ENCODE assay signal across 8 cellular contexts in the genomic region with DNA sequence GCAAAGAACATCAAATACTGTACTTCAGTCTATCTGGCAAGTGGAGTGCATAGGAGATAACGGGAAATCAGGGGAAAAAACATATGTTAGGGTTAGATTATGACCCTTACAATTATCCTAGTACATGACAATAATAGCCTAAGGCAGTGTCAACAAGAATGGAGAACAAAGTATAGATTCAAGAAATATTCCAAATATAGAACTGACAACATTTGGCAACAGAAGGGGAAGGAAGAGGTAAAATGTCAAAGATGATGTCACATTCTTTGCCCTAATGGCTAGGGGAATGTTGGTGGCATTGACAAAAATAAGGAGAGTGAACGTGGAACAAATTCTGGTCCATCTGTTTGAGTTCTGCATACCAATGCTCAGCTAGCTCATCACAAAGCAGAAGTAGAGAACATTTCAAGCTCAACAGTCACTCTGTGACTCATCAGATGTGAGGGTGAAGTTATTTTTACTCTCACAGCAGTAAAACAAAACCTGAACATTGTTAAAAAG. TPM values are rescaled to one million over a fixed set of nuclear protein-coding genes. Genes with fewer than 3 reads are reported as not detected.
DNase-seq lines count a peak whose midpoint lies in the region; ATAC-seq and TF ChIP-seq lines count a peak whose summit lies in the region.

No MANE protein-coding gene starts in this region.

- ATAC-seq in GM19463 (IDR thresholded peaks at IDR 0.05; ENCODE audit: unreplicated experiment) (peak; percentile 79), HG03571 (IDR thresholded peaks at IDR 0.05; ENCODE audit: unreplicated experiment) (peak; percentile 62), SK-N-SH treated with all-trans-retinoic acid at 6 μM for 48 hours (no peak)
- ATAC-seq in naive thymus-derived CD4-positive, alpha-beta T cell, result peak; percentile 88

- no peak overlapping the region for H3K27ac ChIP-seq in naive thymus-derived CD4-positive, alpha-beta T cell (ENCODE audit: low read depth, low read length)
- H3K27ac ChIP-seq in tibial artery, result no peak overlapping the region

- no peak for TF ChIP-seq CTCF in nephron progenitor cell (IDR thresholded peaks at IDR 0.05)
- TF ChIP-seq CTCF in tibial artery (IDR thresholded peaks at IDR 0.05), result no peak

- no peaks in the 10 kb centered on the region for H3K9me3 ChIP-seq in naive thymus-derived CD4-positive, alpha-beta T cell (ENCODE audit: control insufficient read depth in 2 of 3, low read length in 3 of 3)
- no peaks in the 10 kb centered on the region for H3K9me3 ChIP-seq in tibial artery

- H3K4me3 Mint-ChIP-seq in naive thymus-derived CD4-positive, alpha-beta T cell, result peak overlapping the region in 1 of 10 donors; percentile 59
- H3K4me3 Mint-ChIP-seq in nephron progenitor cell, result no peak overlapping the region

- peaks cover 0 to 20% (median 0%) of the 10 kb centered on the region in 5 donors for H3K36me3 Mint-ChIP-seq in naive thymus-derived CD4-positive, alpha-beta T cell
- H3K36me3 Mint-ChIP-seq in nephron progenitor cell (ENCODE audit: low read depth), result no peaks in the 10 kb centered on the region

- CTCF ChIA-PET in naive thymus-derived CD4-positive, alpha-beta T cell (lab: Charles Lee), result interaction anchor here (1.1 kb wide), 1 partner anchor 11 kb away, joined by 3 read pairs; no protein-coding TSS in a partner anchor

- no peak overlapping the region for H3K4me3 ChIP-seq in naive thymus-derived CD4-positive, alpha-beta T cell (ENCODE audit: low read length)
- H3K4me3 ChIP-seq in tibial artery, result no peak overlapping the region

- H3K27me3 Mint-ChIP-seq in naive thymus-derived CD4-positive, alpha-beta T cell, result peaks cover 0 to 23% (median 10%) of the 10 kb centered on the region in 5 donors
- H3K27me3 Mint-ChIP-seq in nephron progenitor cell (ENCODE audit: low read depth, poor library complexity), result no peaks in the 10 kb centered on the region

- peaks cover 0 to 44% (median 0%) of the 10 kb centered on the region in 7 donors for H3K4me1 Mint-ChIP-seq in naive thymus-derived CD4-positive, alpha-beta T cell
- H3K4me1 Mint-ChIP-seq in nephron progenitor cell, result peaks cover 27% of the 10 kb centered on the region

- DNase-seq in AG08395 (ENCODE audit: low spot score) (peak; percentile 74), amniotic epithelial cell (ENCODE audit: low read depth) (peak; percentile 79), nephron progenitor cell (no peak), tibial artery (no peak)
- DNase-seq in naive thymus-derived CD4-positive, alpha-beta T cell, result no peak

- intact Hi-C loops in naive thymus-derived CD4-positive, alpha-beta T cell (cut with micrococcal nuclease), result loop anchor here in 1 of 2 donors (1.0 to 5.0 kb wide), 5 partner anchors 15 to 774 kb away; a partner anchor contains a TSS
- intact Hi-C loops in tibial artery (cut with DNase I; ENCODE audit: low total_unique reads), result no loop called here

- H3K27me3 ChIP-seq in naive thymus-derived CD4-positive, alpha-beta T cell (ENCODE audit: control insufficient read depth in 2 of 2, insufficient read depth in 2 of 2, low read length in 2 of 2), result no peaks in the 10 kb centered on the region
- H3K27me3 ChIP-seq in tibial artery, result no peaks in the 10 kb centered on the region

- peak overlapping the region in 1 of 9 donors; percentile 84 for H3K27ac Mint-ChIP-seq in naive thymus-derived CD4-positive, alpha-beta T cell
- no peak overlapping the region for H3K27ac Mint-ChIP-seq in nephron progenitor cell

- H3K36me3 ChIP-seq in naive thymus-derived CD4-positive, alpha-beta T cell (ENCODE audit: control insufficient read depth in 2 of 3, insufficient read depth in 3 of 3, low read length in 3 of 3), result no peaks in the 10 kb centered on the region
- no peaks in the 10 kb centered on the region for H3K36me3 ChIP-seq in tibial artery

- POLR2A ChIA-PET in naive thymus-derived CD4-positive, alpha-beta T cell (lab: Charles Lee), result no interaction called here

- no peaks in the 10 kb centered on the region for H3K4me1 ChIP-seq in naive thymus-derived CD4-positive, alpha-beta T cell (ENCODE audit: control insufficient read depth in 2 of 2, insufficient read depth in 2 of 2, low read length in 2 of 2)
- H3K4me1 ChIP-seq in tibial artery, result no peaks in the 10 kb centered on the region

- H3K9me3 Mint-ChIP-seq in naive thymus-derived CD4-positive, alpha-beta T cell, result peaks cover 0 to 15% (median 2%) of the 10 kb centered on the region in 11 donors
- peaks cover 4% of the 10 kb centered on the region for H3K9me3 Mint-ChIP-seq in nephron progenitor cell

TF ChIP-seq in SK-N-SH treated with all-trans-retinoic acid at 6 μM for 48 hours, 23 proteins besides CTCF, POLR2A, EP300 and RAD21 (continues in another document):
- no peak for TF ChIP-seq ZC3H10 (CRISPR knock-in tag; IDR thresholded peaks at IDR 0.05)
- no peak for TF ChIP-seq ARNTL (CRISPR knock-in tag; IDR thresholded peaks at IDR 0.05; ENCODE audit: borderline replicate concordance, low read depth)
- TF ChIP-seq, protein P1, sequence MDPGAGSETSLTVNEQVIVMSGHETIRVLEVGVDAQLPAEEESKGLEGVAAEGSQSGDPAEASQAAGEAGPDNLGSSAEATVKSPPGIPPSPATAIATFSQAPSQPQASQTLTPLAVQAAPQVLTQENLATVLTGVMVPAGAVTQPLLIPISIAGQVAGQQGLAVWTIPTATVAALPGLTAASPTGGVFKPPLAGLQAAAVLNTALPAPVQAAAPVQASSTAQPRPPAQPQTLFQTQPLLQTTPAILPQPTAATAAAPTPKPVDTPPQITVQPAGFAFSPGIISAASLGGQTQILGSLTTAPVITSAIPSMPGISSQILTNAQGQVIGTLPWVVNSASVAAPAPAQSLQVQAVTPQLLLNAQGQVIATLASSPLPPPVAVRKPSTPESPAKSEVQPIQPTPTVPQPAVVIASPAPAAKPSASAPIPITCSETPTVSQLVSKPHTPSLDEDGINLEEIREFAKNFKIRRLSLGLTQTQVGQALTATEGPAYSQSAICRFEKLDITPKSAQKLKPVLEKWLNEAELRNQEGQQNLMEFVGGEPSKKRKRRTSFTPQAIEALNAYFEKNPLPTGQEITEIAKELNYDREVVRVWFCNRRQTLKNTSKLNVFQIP (CRISPR knock-in tag; IDR thresholded peaks at IDR 0.05; ENCODE audit: borderline replicate concordance, low read depth), result no peak
- TF ChIP-seq RARB (CRISPR knock-in tag; IDR thresholded peaks at IDR 0.05), result no peak
- no peak for TF ChIP-seq ZNF565 (CRISPR knock-in tag; conservative IDR thresholded peaks at IDR 0.05; ENCODE audit: low read depth)
- no peak for TF ChIP-seq ZNF8 (CRISPR knock-in tag; IDR thresholded peaks at IDR 0.05)
- TF ChIP-seq OSR1 (CRISPR knock-in tag; IDR thresholded peaks at IDR 0.05), result no peak
- TF ChIP-seq PPARA (CRISPR knock-in tag; IDR thresholded peaks at IDR 0.05; ENCODE audit: borderline replicate concordance), result no peak
- TF ChIP-seq, protein P2, sequence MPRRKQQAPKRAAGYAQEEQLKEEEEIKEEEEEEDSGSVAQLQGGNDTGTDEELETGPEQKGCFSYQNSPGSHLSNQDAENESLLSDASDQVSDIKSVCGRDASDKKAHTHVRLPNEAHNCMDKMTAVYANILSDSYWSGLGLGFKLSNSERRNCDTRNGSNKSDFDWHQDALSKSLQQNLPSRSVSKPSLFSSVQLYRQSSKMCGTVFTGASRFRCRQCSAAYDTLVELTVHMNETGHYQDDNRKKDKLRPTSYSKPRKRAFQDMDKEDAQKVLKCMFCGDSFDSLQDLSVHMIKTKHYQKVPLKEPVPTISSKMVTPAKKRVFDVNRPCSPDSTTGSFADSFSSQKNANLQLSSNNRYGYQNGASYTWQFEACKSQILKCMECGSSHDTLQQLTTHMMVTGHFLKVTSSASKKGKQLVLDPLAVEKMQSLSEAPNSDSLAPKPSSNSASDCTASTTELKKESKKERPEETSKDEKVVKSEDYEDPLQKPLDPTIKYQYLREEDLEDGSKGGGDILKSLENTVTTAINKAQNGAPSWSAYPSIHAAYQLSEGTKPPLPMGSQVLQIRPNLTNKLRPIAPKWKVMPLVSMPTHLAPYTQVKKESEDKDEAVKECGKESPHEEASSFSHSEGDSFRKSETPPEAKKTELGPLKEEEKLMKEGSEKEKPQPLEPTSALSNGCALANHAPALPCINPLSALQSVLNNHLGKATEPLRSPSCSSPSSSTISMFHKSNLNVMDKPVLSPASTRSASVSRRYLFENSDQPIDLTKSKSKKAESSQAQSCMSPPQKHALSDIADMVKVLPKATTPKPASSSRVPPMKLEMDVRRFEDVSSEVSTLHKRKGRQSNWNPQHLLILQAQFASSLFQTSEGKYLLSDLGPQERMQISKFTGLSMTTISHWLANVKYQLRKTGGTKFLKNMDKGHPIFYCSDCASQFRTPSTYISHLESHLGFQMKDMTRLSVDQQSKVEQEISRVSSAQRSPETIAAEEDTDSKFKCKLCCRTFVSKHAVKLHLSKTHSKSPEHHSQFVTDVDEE (CRISPR knock-in tag; IDR thresholded peaks at IDR 0.05), result no peak
- no peak for TF ChIP-seq CSDC2 (CRISPR knock-in tag; IDR thresholded peaks at IDR 0.05)
- no peak for TF ChIP-seq ZFP30 (CRISPR knock-in tag; IDR thresholded peaks at IDR 0.05)
- no peak for TF ChIP-seq ESRRG (CRISPR knock-in tag; IDR thresholded peaks at IDR 0.05)
- TF ChIP-seq GLIS3 (CRISPR knock-in tag; IDR thresholded peaks at IDR 0.05), result no peak
- TF ChIP-seq ZNF70 (CRISPR knock-in tag; IDR thresholded peaks at IDR 0.05), result no peak
- TF ChIP-seq, protein P3, sequence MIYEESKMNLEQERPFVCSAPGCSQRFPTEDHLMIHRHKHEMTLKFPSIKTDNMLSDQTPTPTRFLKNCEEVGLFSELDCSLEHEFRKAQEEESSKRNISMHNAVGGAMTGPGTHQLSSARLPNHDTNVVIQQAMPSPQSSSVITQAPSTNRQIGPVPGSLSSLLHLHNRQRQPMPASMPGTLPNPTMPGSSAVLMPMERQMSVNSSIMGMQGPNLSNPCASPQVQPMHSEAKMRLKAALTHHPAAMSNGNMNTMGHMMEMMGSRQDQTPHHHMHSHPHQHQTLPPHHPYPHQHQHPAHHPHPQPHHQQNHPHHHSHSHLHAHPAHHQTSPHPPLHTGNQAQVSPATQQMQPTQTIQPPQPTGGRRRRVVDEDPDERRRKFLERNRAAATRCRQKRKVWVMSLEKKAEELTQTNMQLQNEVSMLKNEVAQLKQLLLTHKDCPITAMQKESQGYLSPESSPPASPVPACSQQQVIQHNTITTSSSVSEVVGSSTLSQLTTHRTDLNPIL (CRISPR knock-in tag; IDR thresholded peaks at IDR 0.05; ENCODE audit: low read depth), result no peak

RNA-seq across cellular contexts. Expression of a gene that starts 15.5 kb away (rescaled TPM):
- total RNA-seq in naive thymus-derived CD4-positive, alpha-beta T cell, result 10 to 100 TPM in 2 of 5 experiments, 1 to 10 TPM in 2, under 1 TPM in 1; 0.92 to 24.3 (median 5.0) TPM
- not detected for polyA plus RNA-seq in naive thymus-derived CD4-positive, alpha-beta T cell

RNA-seq across cellular contexts. Expression of a gene that starts 47.4 kb away (rescaled TPM):
- total RNA-seq in naive thymus-derived CD4-positive, alpha-beta T cell, result 10 to 100 TPM in 1 of 5 experiments, under 1 TPM in 4; 0.34 to 28.2 (median 0.54) TPM
- polyA plus RNA-seq in naive thymus-derived CD4-positive, alpha-beta T cell, result under 1 TPM; 0.17 to 0.38 TPM

Comparison
In these comparisons a context has a peak if more than half of its experiments do, and no peak if none do; other contexts are left out.
1. DNase-seq: peak in AG08395 (single experiment) and amniotic epithelial cell (single experiment); none in naive thymus-derived CD4-positive, alpha-beta T cell (0 of 9), nephron progenitor cell (single experiment) and tibial artery (0 of 2).